34 cellular contexts compared by ENCODE assay signal in the genomic region with DNA sequence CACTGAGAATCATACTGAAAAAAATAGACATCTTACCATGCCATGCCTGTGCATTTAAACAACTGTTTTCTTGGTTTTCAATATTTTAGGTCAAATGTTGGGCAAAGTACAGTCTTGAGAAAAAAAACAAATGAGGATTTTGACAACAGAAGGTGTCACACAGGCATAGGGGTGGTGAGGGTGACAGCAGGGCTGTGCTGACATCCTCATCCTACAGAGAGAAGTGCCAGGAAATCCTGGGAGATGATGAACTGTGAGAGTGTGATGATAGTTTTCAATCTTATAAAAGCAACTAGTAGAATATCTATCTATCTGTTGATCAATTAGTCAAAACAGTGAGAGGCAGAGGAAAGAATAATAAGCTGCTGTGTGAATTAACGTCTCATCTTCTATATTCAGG. TPM values are rescaled to one million over a fixed set of nuclear protein-coding genes. Genes with fewer than 3 reads are reported as not detected.
"Had no signal": no experiment of that assay in that cellular context is flagged by ENCODE, and none has a peak within 500 bp of the region (broad histone marks: within the 10 kb centered on the region; RNA-seq: fewer than 3 reads in every experiment).

No MANE protein-coding gene starts in this region.

- H3K4me1 ChIP-seq: SJCRH30 had no signal

- H3K4me1 Mint-ChIP-seq: activated CD4-positive, alpha-beta T cell treated with anti-CD3 and anti-CD28 coated beads for 36 hours; activated CD4-positive, alpha-beta T cell treated with anti-CD3 and anti-CD28 coated beads, Interleukin-2, amount 10 ng/mL, durations not matched to agents 7 days and 5 days; activated naive CD4-positive, alpha-beta T cell treated with anti-CD3 and anti-CD28 coated beads, Interleukin-2, amount 50 U/mL, for 24 hours; activated naive CD8-positive, alpha-beta T cell treated with anti-CD3 and anti-CD28 coated beads, Interleukin-2, amount 10 ng/mL, durations not matched to agents 7 days and 5 days; brain had no signal

- H3K36me3 ChIP-seq: SJCRH30 had no signal

- ATAC-seq: activated CD4-positive, alpha-beta T cell treated with anti-CD3 and anti-CD28 coated beads for 36 hours; activated CD4-positive, CD25-positive, alpha-beta regulatory T cell treated with anti-CD3 and anti-CD28 coated beads, Interleukin-2, amount 50 U/mL, for 24 hours; activated CD8-positive, alpha-beta T cell treated with anti-CD3 and anti-CD28 coated beads, Interleukin-2, amount 10 ng/mL, durations not matched to agents 7 days and 5 days; Panc1 had no signal

- H3K27ac Mint-ChIP-seq: activated CD4-positive, alpha-beta T cell treated with anti-CD3 and anti-CD28 coated beads for 36 hours; activated CD8-positive, alpha-beta T cell treated with anti-CD3 and anti-CD28 coated beads, Interleukin-2, amount 10 ng/mL, durations not matched to agents 7 days and 5 days; activated naive CD4-positive, alpha-beta T cell treated with anti-CD3 and anti-CD28 coated beads, Interleukin-2, amount 50 U/mL, for 24 hours; activated naive CD8-positive, alpha-beta T cell treated with anti-CD3 and anti-CD28 coated beads, Interleukin-2, amount 10 ng/mL, durations not matched to agents 7 days and 5 days; activated T-cell treated with anti-CD3 and anti-CD28 coated beads, Interleukin-2, amount 50 U/mL, for 24 hours; activated T-helper 2 cell treated with anti-CD3 and anti-CD28 coated beads, Interferon-gamma antibody, Interleukin-2, Interleukin-4, amounts not matched to agents 10 μg/mL and 5 μg/mL and 100 μg/mL, durations not matched to agents 14 hours and 24 hours and 36 hours; brain; T-helper 1 cell treated with Interleukin-12 subunit alpha and Interleukin-12 subunit beta and Interleukin-4 antibody, amounts not matched to agents 30 μg/mL and 1 μg/mL, for 36 hours; T-helper 2 cell treated with Interferon-gamma antibody and Interleukin-4, amounts not matched to agents 5 μg/mL and 100 μg/mL, for 36 hours had no signal

- H3K27me3 Mint-ChIP-seq: activated CD4-positive, alpha-beta T cell treated with anti-CD3 and anti-CD28 coated beads for 36 hours; activated naive CD4-positive, alpha-beta T cell treated with anti-CD3 and anti-CD28 coated beads, Interleukin-2, amount 50 U/mL, for 24 hours; activated naive CD8-positive, alpha-beta T cell treated with anti-CD3 and anti-CD28 coated beads, Interleukin-2, amount 10 ng/mL, durations not matched to agents 7 days and 5 days; activated T-cell treated with anti-CD3 and anti-CD28 coated beads, Interleukin-2, amount 50 U/mL, for 24 hours had no signal

- H3K9me3 Mint-ChIP-seq: activated CD4-positive, alpha-beta T cell treated with anti-CD3 and anti-CD28 coated beads, Interleukin-2, amount 10 ng/mL, durations not matched to agents 7 days and 5 days; activated naive CD4-positive, alpha-beta T cell treated with anti-CD3 and anti-CD28 coated beads, Interleukin-2, amount 50 U/mL, for 24 hours; activated naive CD8-positive, alpha-beta T cell treated with anti-CD3 and anti-CD28 coated beads, Interleukin-2, amount 10 ng/mL, durations not matched to agents 7 days and 5 days; activated T-cell treated with anti-CD3 and anti-CD28 coated beads, Interleukin-2, amount 50 U/mL, for 24 hours; activated T-helper 2 cell treated with anti-CD3 and anti-CD28 coated beads, Interferon-gamma antibody, Interleukin-2, Interleukin-4, amounts not matched to agents 10 μg/mL and 5 μg/mL and 100 μg/mL, durations not matched to agents 14 hours and 24 hours and 36 hours; brain; T-helper 1 cell treated with Interleukin-12 subunit alpha and Interleukin-12 subunit beta and Interleukin-4 antibody, amounts not matched to agents 30 μg/mL and 1 μg/mL, for 36 hours; T-helper 2 cell treated with Interferon-gamma antibody and Interleukin-4, amounts not matched to agents 5 μg/mL and 100 μg/mL, for 36 hours had no signal

- H3K4me3 Mint-ChIP-seq: activated CD4-positive, alpha-beta T cell treated with anti-CD3 and anti-CD28 coated beads for 36 hours; activated CD4-positive, alpha-beta T cell treated with anti-CD3 and anti-CD28 coated beads, Interleukin-2, amount 10 ng/mL, durations not matched to agents 7 days and 5 days; activated CD8-positive, alpha-beta T cell treated with anti-CD3 and anti-CD28 coated beads, Interleukin-2, amount 10 ng/mL, durations not matched to agents 7 days and 5 days; activated naive CD4-positive, alpha-beta T cell treated with anti-CD3 and anti-CD28 coated beads, Interleukin-2, amount 50 U/mL, for 24 hours; activated naive CD8-positive, alpha-beta T cell treated with anti-CD3 and anti-CD28 coated beads, Interleukin-2, amount 10 ng/mL, durations not matched to agents 7 days and 5 days; activated T-cell treated with anti-CD3 and anti-CD28 coated beads, Interleukin-2, amount 50 U/mL, for 24 hours; brain; T-helper 1 cell treated with Interleukin-12 subunit alpha and Interleukin-12 subunit beta and Interleukin-4 antibody, amounts not matched to agents 30 μg/mL and 1 μg/mL, for 36 hours; T-helper 2 cell treated with Interferon-gamma antibody and Interleukin-4, amounts not matched to agents 5 μg/mL and 100 μg/mL, for 36 hours had no signal

- H3K9ac ChIP-seq: KMS-11, SK-N-SH had no signal

- H3K9me3 ChIP-seq: SJCRH30, SK-N-SH had no signal

- H3K27ac ChIP-seq: KMS-11, SJCRH30 had no signal

- H3K4me3 ChIP-seq: SJCRH30 had no signal

- DNase-seq: activated CD4-positive, alpha-beta T cell treated with anti-CD3 and anti-CD28 coated beads for 36 hours; activated CD4-positive, alpha-beta T cell treated with anti-CD3 and anti-CD28 coated beads, Interleukin-2, amount 10 ng/mL, durations not matched to agents 7 days and 5 days; activated CD4-positive, alpha-beta T cell treated with anti-CD3 and anti-CD28 coated beads, Interleukin-2, amount 50 U/mL, for 48 hours; activated CD8-positive, alpha-beta T cell treated with anti-CD3 and anti-CD28 coated beads, Interleukin-2, amount 10 ng/mL, durations not matched to agents 7 days and 5 days; activated gamma-delta T cell; activated naive CD4-positive, alpha-beta T cell treated with Interleukin-2 at 50 U/mL for 16 hours; activated naive CD8-positive, alpha-beta T cell treated with anti-CD3 and anti-CD28 coated beads, Interleukin-2, amount 10 ng/mL, durations not matched to agents 7 days and 5 days; activated T-cell treated with anti-CD3 and anti-CD28 coated beads, Interleukin-2, amount 50 U/mL, for 24 hours; amygdala; caudate nucleus; MM.1S; MV-4-11; NCI-H1092; NCI-H1436 treated with DMSO at 0.1 percent for 48 hours; NCI-H1694 treated with DMSO at 0.1 percent for 48 hours; NCI-H2029; NCI-H345; NCI-H524 treated with DMSO at 0.1 percent for 48 hours; SHP77; SJCRH30; SK-N-SH had no signal

- H3K36me3 Mint-ChIP-seq: activated naive CD4-positive, alpha-beta T cell treated with anti-CD3 and anti-CD28 coated beads, Interleukin-2, amount 50 U/mL, for 24 hours; activated naive CD8-positive, alpha-beta T cell treated with anti-CD3 and anti-CD28 coated beads, Interleukin-2, amount 10 ng/mL, durations not matched to agents 7 days and 5 days; brain had no signal

RNA-seq across cellular contexts. Expression of gene CST8, which starts 23.9 kb away (rescaled TPM):
- total RNA-seq: activated CD4-positive, alpha-beta T cell treated with anti-CD3 and anti-CD28 coated beads for 36 hours; activated CD4-positive, alpha-beta T cell treated with anti-CD3 and anti-CD28 coated beads, Interleukin-2, amount 10 ng/mL, durations not matched to agents 7 days and 5 days; activated CD8-positive, alpha-beta T cell treated with anti-CD3 and anti-CD28 coated beads, Interleukin-2, amount 10 ng/mL, durations not matched to agents 7 days and 5 days; activated naive CD8-positive, alpha-beta T cell treated with anti-CD3 and anti-CD28 coated beads, Interleukin-2, amount 10 ng/mL, durations not matched to agents 7 days and 5 days; activated T-helper 2 cell treated with anti-CD3 and anti-CD28 coated beads, Interferon-gamma antibody, Interleukin-2, Interleukin-4, amounts not matched to agents 10 μg/mL and 5 μg/mL and 100 μg/mL, durations not matched to agents 14 hours and 24 hours and 36 hours; astrocyte; bronchial epithelial cell; LHCN-M2; NCI-H460; RPMI7951; SJCRH30 had no signal

RNA-seq across cellular contexts. Expression of gene CST9L, which starts 53.4 kb away (rescaled TPM):
- total RNA-seq: activated CD4-positive, alpha-beta T cell treated with anti-CD3 and anti-CD28 coated beads for 36 hours; activated CD4-positive, alpha-beta T cell treated with anti-CD3 and anti-CD28 coated beads, Interleukin-2, amount 10 ng/mL, durations not matched to agents 7 days and 5 days; activated CD8-positive, alpha-beta T cell treated with anti-CD3 and anti-CD28 coated beads, Interleukin-2, amount 10 ng/mL, durations not matched to agents 7 days and 5 days; activated naive CD8-positive, alpha-beta T cell treated with anti-CD3 and anti-CD28 coated beads, Interleukin-2, amount 10 ng/mL, durations not matched to agents 7 days and 5 days; activated T-helper 2 cell treated with anti-CD3 and anti-CD28 coated beads, Interferon-gamma antibody, Interleukin-2, Interleukin-4, amounts not matched to agents 10 μg/mL and 5 μg/mL and 100 μg/mL, durations not matched to agents 14 hours and 24 hours and 36 hours; astrocyte; bronchial epithelial cell; LHCN-M2; NCI-H460; RPMI7951; SJCRH30 had no signal
